ENCODE assay signal across 1 cellular context in genomic region chr19:11905928-11906327, GRCh38.
TF ChIP-seq lines count a peak whose summit lies in the region.

No MANE protein-coding gene starts in this region.

TF ChIP-seq in K562, 482 proteins besides CTCF, POLR2A, EP300 and RAD21:
- peak; percentile 13; the same call in 1 of the 2 replicates for TF ChIP-seq CBX5 (IDR thresholded peaks at IDR 0.05; ENCODE audit: borderline replicate concordance, low read depth)
- TF ChIP-seq ZNF280A (IDR thresholded peaks at IDR 0.05; ENCODE audit: low read depth, partially characterized antibody), result peak; percentile 34
- no peak for TF ChIP-seq CBX1 (IDR thresholded peaks at IDR 0.05; ENCODE audit: low read depth)
- no peak for TF ChIP-seq CHD7 (IDR thresholded peaks at IDR 0.05; ENCODE audit: low read depth, low read length)
- 0 out of 2 replicates have a peak, but pooled peaks have one; percentile 14 for TF ChIP-seq SOX6 (IDR thresholded peaks at IDR 0.05)
- TF ChIP-seq CBX3 (IDR thresholded peaks at IDR 0.05; ENCODE audit: borderline replicate concordance in 1 of 2, low read length in 2 of 2), result 0 out of 3 replicates have a peak, but pooled peaks of 1 of the 2 experiments have one; percentile 20
- peak; percentile 61; the same call in 1 of the 2 replicates for TF ChIP-seq TRIM28 (IDR thresholded peaks at IDR 0.05)
- peak; percentile 96 for TF ChIP-seq ZNF75A (CRISPR knock-in tag; IDR thresholded peaks at IDR 0.05)
- no peak for TF ChIP-seq ZNF263 (CRISPR knock-in tag; IDR thresholded peaks at IDR 0.05; ENCODE audit: borderline replicate concordance)
- TF ChIP-seq RBM22 (IDR thresholded peaks at IDR 0.05; ENCODE audit: low read depth, low read length, poor library complexity, severe bottlenecking), result no peak
- peak; percentile 78; the same call in 1 of the 2 replicates for TF ChIP-seq XRCC3 (IDR thresholded peaks at IDR 0.05)
TF ChIP-seq in K562: peak in this region for 7.
